Comparison of ENCODE assay signal across 21 cellular contexts in the genomic region with DNA sequence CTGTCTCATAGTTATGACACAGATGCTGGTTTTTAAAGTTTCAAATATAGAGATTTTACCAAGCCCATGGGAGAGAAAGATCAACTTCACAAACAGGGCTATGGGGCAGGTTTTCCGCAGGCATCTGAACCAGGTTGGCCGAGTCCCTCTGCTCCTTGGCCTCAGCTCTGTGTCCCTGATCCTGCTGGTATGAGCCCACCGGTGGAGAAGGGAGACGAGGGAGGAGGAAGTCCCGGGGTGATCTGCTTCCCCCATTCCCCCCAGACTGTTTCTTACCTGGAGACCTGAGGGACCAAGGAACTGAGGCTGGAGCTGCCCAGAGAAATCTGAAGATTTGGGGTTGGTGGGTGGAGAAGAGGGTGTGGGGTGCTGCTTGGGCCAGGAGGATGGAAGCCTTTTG. TPM values are rescaled to one million over a fixed set of nuclear protein-coding genes. Genes with fewer than 3 reads are reported as not detected.
A peak's percentile ranks its signal among the peaks of the same experiment; 100 is the strongest.
DNase-seq lines count a peak whose midpoint lies in the region; ATAC-seq and TF ChIP-seq lines count a peak whose summit lies in the region.
"Had no signal": no experiment of that assay in that cellular context is flagged by ENCODE, and none has a peak within 500 bp of the region (broad histone marks: within the 10 kb centered on the region; RNA-seq: fewer than 3 reads in every experiment).

No MANE protein-coding gene starts in this region.

- H3K27ac Mint-ChIP-seq in T-helper 2 cell treated with Interferon-gamma antibody and Interleukin-4, amounts not matched to agents 5 μg/mL and 100 μg/mL, for 36 hours, result peak overlapping the region; percentile 38
- H3K27ac Mint-ChIP-seq in activated naive CD8-positive, alpha-beta T cell, result peak overlapping the region; percentile 46

- TF ChIP-seq EP300 in suprapubic skin (IDR thresholded peaks at IDR 0.05), result no peak

- no peaks in the 10 kb centered on the region for H3K27me3 Mint-ChIP-seq in T-helper 2 cell treated with Interferon-gamma antibody and Interleukin-4, amounts not matched to agents 5 μg/mL and 100 μg/mL, for 36 hours (ENCODE audit: low read depth)
- H3K27me3 Mint-ChIP-seq in activated naive CD8-positive, alpha-beta T cell, result no peaks in the 10 kb centered on the region
- H3K27me3 Mint-ChIP-seq: CD8-positive, alpha-beta memory T cell had no signal

- peak overlapping the region; percentile 85 for H3K9ac ChIP-seq in muscle layer of colon (ENCODE audit: low read length)

- 93% methylated on average over 3 of the region's 5 CpGs for WGBS in suprapubic skin

- peak overlapping the region; percentile 93 for H3K27ac ChIP-seq in muscle layer of colon (ENCODE audit: low read depth, low read length)
- peak overlapping the region; percentile 86 for H3K27ac ChIP-seq in suprapubic skin
- H3K27ac ChIP-seq: 22Rv1 had no signal

- no peak overlapping the region for H3K4me3 Mint-ChIP-seq in T-helper 2 cell treated with Interferon-gamma antibody and Interleukin-4, amounts not matched to agents 5 μg/mL and 100 μg/mL, for 36 hours
- no peak overlapping the region for H3K4me3 Mint-ChIP-seq in activated naive CD8-positive, alpha-beta T cell
- H3K4me3 Mint-ChIP-seq: T-helper 1 cell treated with Interleukin-12 subunit alpha and Interleukin-12 subunit beta and Interleukin-4 antibody, amounts not matched to agents 30 μg/mL and 1 μg/mL, for 36 hours had no signal

- peaks cover 50% of the 10 kb centered on the region for H3K4me1 Mint-ChIP-seq in T-helper 2 cell treated with Interferon-gamma antibody and Interleukin-4, amounts not matched to agents 5 μg/mL and 100 μg/mL, for 36 hours (ENCODE audit: low read depth)
- peaks cover 62% of the 10 kb centered on the region for H3K4me1 Mint-ChIP-seq in activated naive CD8-positive, alpha-beta T cell (ENCODE audit: low read depth)

- ATAC-seq in HG03342 (IDR thresholded peaks at IDR 0.05; ENCODE audit: unreplicated experiment), result no peak
- no peak for ATAC-seq in HG02981 (IDR thresholded peaks at IDR 0.05; ENCODE audit: unreplicated experiment)
- ATAC-seq: lower lobe of right lung had no signal

- TF ChIP-seq POLR2A in suprapubic skin (IDR thresholded peaks at IDR 0.05), result no peak

- H3K4me1 ChIP-seq in muscle layer of colon (ENCODE audit: insufficient read depth, low read length), result peaks cover 69% of the 10 kb centered on the region
- H3K4me1 ChIP-seq in suprapubic skin, result peaks cover 89% of the 10 kb centered on the region

- H3K4me3 ChIP-seq in muscle layer of colon (ENCODE audit: low read depth in 1 of 2, low read length in 2 of 2) (no peak overlapping the region), suprapubic skin (no peak overlapping the region)
- H3K4me3 ChIP-seq: lower lobe of right lung had no signal

- no peaks in the 10 kb centered on the region for H3K27me3 ChIP-seq in muscle layer of colon (ENCODE audit: control insufficient read depth in 1 of 2, insufficient read depth in 2 of 2, low read length in 2 of 2)
- H3K27me3 ChIP-seq in suprapubic skin, result no peaks in the 10 kb centered on the region

- H3K9me3 ChIP-seq in muscle layer of colon (ENCODE audit: low read length) (no peaks in the 10 kb centered on the region), suprapubic skin (no peaks in the 10 kb centered on the region)
- H3K9me3 ChIP-seq: lower lobe of right lung had no signal

- H3K36me3 ChIP-seq in muscle layer of colon (ENCODE audit: insufficient read depth, low read length) (no peaks in the 10 kb centered on the region), suprapubic skin (no peaks in the 10 kb centered on the region)
- H3K36me3 ChIP-seq: lower lobe of right lung had no signal

- no peak for DNase-seq in T-helper 2 cell treated with Interferon-gamma antibody and Interleukin-4, amounts not matched to agents 5 μg/mL and 100 μg/mL, for 36 hours (ENCODE audit: low spot score)
- DNase-seq in T-helper 2 cell (no peak), suprapubic skin (ENCODE audit: low spot score in 2 of 2) (no peak), SIG-M5 (lab: John Stamatoyannopoulos, UW) (no peak)
- DNase-seq: activated CD4-positive, CD25-positive, alpha-beta regulatory T cell treated with anti-CD3 and anti-CD28 coated beads, Interleukin-2, amount 50 U/mL, for 72 hours; activated T-cell treated with anti-CD3 and anti-CD28 coated beads, Interleukin-2, amount 50 U/mL, for 48 hours; CD8-positive, alpha-beta memory T cell; lower lobe of right lung; NCI-H2029; NCI-H524 had no signal

- TF ChIP-seq CTCF in suprapubic skin (IDR thresholded peaks at IDR 0.05), result no peak

- no peaks in the 10 kb centered on the region for H3K9me3 Mint-ChIP-seq in T-helper 2 cell treated with Interferon-gamma antibody and Interleukin-4, amounts not matched to agents 5 μg/mL and 100 μg/mL, for 36 hours
- H3K9me3 Mint-ChIP-seq in activated naive CD8-positive, alpha-beta T cell (ENCODE audit: low read depth), result no peaks in the 10 kb centered on the region
- H3K9me3 Mint-ChIP-seq: CD8-positive, alpha-beta memory T cell; T-helper 1 cell treated with Interleukin-12 subunit alpha and Interleukin-12 subunit beta and Interleukin-4 antibody, amounts not matched to agents 30 μg/mL and 1 μg/mL, for 36 hours had no signal

- H3K36me3 Mint-ChIP-seq in T-helper 2 cell treated with Interferon-gamma antibody and Interleukin-4, amounts not matched to agents 5 μg/mL and 100 μg/mL, for 36 hours (ENCODE audit: low read depth), result no peaks in the 10 kb centered on the region
- H3K36me3 Mint-ChIP-seq in activated naive CD8-positive, alpha-beta T cell, result no peaks in the 10 kb centered on the region
- H3K36me3 Mint-ChIP-seq: CD8-positive, alpha-beta memory T cell had no signal

RNA-seq across cellular contexts. Expression of gene BTG2, which starts 28.9 kb away (rescaled TPM):
- 100 to 1,000 TPM; 160 to 319 (median 193) TPM for total RNA-seq in suprapubic skin

RNA-seq across cellular contexts. Expression of gene CHIT1, which starts 46.9 kb away (rescaled TPM):
- total RNA-seq in suprapubic skin, result under 1 TPM in 3 of 4 donors, not detected in 1; 0.23 to 0.68 (median 0.32) TPM
- total RNA-seq: astrocyte, fibroblast of lung, G401, HT1080, M059J had no signal
